In the genomic region with DNA sequence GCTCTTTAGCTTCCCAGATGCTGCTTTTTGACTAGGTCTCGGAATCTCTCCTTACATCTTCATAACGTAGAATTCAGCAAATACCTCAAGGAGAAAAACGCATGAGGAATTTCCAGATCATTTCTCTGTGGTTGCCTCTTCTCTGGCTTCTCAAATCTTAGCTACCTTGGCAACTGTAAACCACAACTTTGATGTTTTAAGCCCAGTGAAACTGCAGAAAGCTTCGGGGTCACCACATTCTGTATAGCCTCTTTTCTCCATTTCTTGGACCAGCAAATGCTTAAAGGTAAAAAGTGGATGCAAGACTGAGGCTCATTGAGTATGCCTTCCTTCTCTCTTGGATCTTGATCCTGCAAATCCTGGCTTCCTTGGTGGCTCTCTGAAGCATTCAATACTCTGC, we compare ENCODE assay signal across 9 cellular contexts.
"Had no signal": no experiment of that assay in that cellular context is flagged by ENCODE, and none has a peak within 500 bp of the region (broad histone marks: within the 10 kb centered on the region; RNA-seq: fewer than 3 reads in every experiment).

No MANE protein-coding gene starts in this region.

- FAIRE-seq: HTR-8/SVneo, K562 had no signal

- H3K9ac ChIP-seq: GM23248 had no signal

- H3K27ac Mint-ChIP-seq: HFFc6 had no signal

- H2AFZ ChIP-seq: GM23248 had no signal

- H3K4me1 ChIP-seq: HAP-1 had no signal

- DNase-seq: GM23248, GOT3, H7, HFFc6, IMR-90, KG1 had no signal

- H3K36me3 ChIP-seq: HAP-1 had no signal

- H3K4me3 Mint-ChIP-seq: HFFc6 had no signal

- H3K9me3 ChIP-seq: HAP-1 had no signal

- H3K9me3 Mint-ChIP-seq: HFFc6 had no signal

- H3K27ac ChIP-seq: GM23248 had no signal

- H3K4me3 ChIP-seq: GM23248, HAP-1, K562 had no signal
